12 cellular contexts compared by ENCODE assay signal in the genomic region with DNA sequence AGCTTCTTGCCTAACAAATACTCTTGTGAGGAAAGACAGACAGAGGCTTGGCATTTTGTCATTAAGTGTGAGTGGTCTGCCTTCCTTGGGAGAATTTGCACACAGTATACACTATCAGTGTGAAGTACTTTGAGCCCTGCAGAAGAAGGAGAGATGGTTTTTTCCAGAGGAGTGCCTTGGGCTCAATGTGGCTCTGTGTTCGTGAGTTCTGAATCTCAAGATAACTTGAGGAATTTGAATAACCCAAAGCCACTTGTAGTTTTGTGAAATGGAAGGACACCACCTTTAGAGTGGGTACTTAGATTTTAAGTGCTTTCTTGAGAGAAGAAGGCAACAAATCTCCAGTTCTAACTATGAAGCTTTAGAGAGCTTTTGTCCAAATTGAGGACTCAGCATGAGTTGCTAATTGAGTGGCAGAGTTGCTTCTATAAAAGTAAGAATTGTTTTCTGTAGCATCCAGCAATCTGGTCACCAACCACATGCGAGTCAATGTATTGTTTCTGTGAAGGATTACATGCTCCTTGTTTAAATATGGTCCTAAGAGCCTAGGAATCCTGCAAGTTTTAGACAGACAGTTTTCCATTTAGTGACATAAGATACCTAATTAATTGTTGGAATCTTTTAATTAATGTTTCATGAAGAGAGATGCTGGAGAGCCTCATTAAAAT.
DNase-seq lines count a peak whose midpoint lies in the region; ATAC-seq, FAIRE-seq and TF ChIP-seq lines count a peak whose summit lies in the region.
"Had no signal": no experiment of that assay in that cellular context is flagged by ENCODE, and none has a peak within 500 bp of the region (broad histone marks: within the 10 kb centered on the region; RNA-seq: fewer than 3 reads in every experiment).

No MANE protein-coding gene starts in this region.

- peak overlapping the region; percentile 76 for H3K4me2 ChIP-seq in osteoblast (ENCODE audit: insufficient read depth, low read length)

- H3K36me3 ChIP-seq in osteoblast (ENCODE audit: insufficient read depth, low read length) = no peaks in the 10 kb centered on the region

- H3K9me3 Mint-ChIP-seq in endothelial cell (ENCODE audit: unreplicated experiment) = no peaks in the 10 kb centered on the region
- H3K9me3 Mint-ChIP-seq: CD8-positive, alpha-beta T cell; T-cell had no signal

- DNase-seq in GM12892 (ENCODE audit: insufficient read length) = no peak
- peak; percentile 36 for DNase-seq in OCI-M1 (lab: John Stamatoyannopoulos, UW)
- peak; percentile 16 to 43 for DNase-seq in cardiac fibroblast (ENCODE audit: low read depth in 2 of 2)
- no peak for DNase-seq in osteoblast (ENCODE audit: insufficient read length, low spot score, missing footprints)
- DNase-seq in anterior cingulate cortex (lab: John Stamatoyannopoulos, UW) = no peak
- DNase-seq in endothelial cell (ENCODE audit: low spot score) = no peak
- DNase-seq in cerebellar nuclear complex (lab: John Stamatoyannopoulos, UW) = no peak
- DNase-seq: CD8-positive, alpha-beta T cell; effector memory CD4-positive, alpha-beta T cell; NCI-H2029 treated with DMSO at 0.1 percent for 48 hours; T-cell had no signal

- ATAC-seq in GM18909 (IDR thresholded peaks at IDR 0.05; ENCODE audit: poor library complexity, unreplicated experiment) = no peak
- ATAC-seq: CD8-positive, alpha-beta T cell; T-cell had no signal

- FAIRE-seq in GM12892 (lab: Jason Lieb, UNC) = peak; percentile 48

- no peaks in the 10 kb centered on the region for H3K9me3 ChIP-seq in osteoblast (ENCODE audit: low read depth, low read length)

- peaks cover 15% of the 10 kb centered on the region for H3K79me2 ChIP-seq in osteoblast (ENCODE audit: insufficient read depth, low read length)

- TF ChIP-seq CTCF in cardiac fibroblast (IDR thresholded peaks at IDR 0.05; ENCODE audit: low read depth, low read length) (no peak), osteoblast (IDR thresholded peaks at IDR 0.05; ENCODE audit: extremely low read depth, low read depth, low read length) (no peak), endothelial cell (IDR thresholded peaks at IDR 0.05; ENCODE audit: unreplicated experiment) (no peak)

- peaks cover 44% of the 10 kb centered on the region for H3K4me1 Mint-ChIP-seq in endothelial cell (ENCODE audit: unreplicated experiment)

- no peak overlapping the region for H3K4me3 Mint-ChIP-seq in endothelial cell (ENCODE audit: unreplicated experiment)
- H3K4me3 Mint-ChIP-seq: CD8-positive, alpha-beta T cell had no signal

- H3K4me1 ChIP-seq in osteoblast (ENCODE audit: insufficient read depth, low read length) = peaks cover 72% of the 10 kb centered on the region

- H3K36me3 Mint-ChIP-seq in endothelial cell (ENCODE audit: low read depth, unreplicated experiment) = peaks cover 2% of the 10 kb centered on the region

- no peak for TF ChIP-seq POLR2A in GM12892 (IDR thresholded peaks at IDR 0.05; ENCODE audit: low read depth, low read length)

- peak overlapping the region; percentile 87 for H3K27ac ChIP-seq in osteoblast (ENCODE audit: low read depth, low read length)

- H4K20me1 ChIP-seq in osteoblast (ENCODE audit: insufficient read depth, low read length) = no peaks in the 10 kb centered on the region

- no peak overlapping the region for H2AFZ ChIP-seq in osteoblast (ENCODE audit: low read length)

- H3K27ac Mint-ChIP-seq in endothelial cell (ENCODE audit: unreplicated experiment) = no peak overlapping the region
- H3K27ac Mint-ChIP-seq: CD8-positive, alpha-beta T cell; T-cell had no signal

- H3K4me3 ChIP-seq in cardiac fibroblast (replicated peaks in 1 of 2; ENCODE audit: low read depth in 2 of 2, low read length in 2 of 2) (no peak overlapping the region), osteoblast (ENCODE audit: insufficient read depth, low read length) (no peak overlapping the region)

- H3K27me3 Mint-ChIP-seq in endothelial cell (ENCODE audit: unreplicated experiment) = peaks cover 3% of the 10 kb centered on the region
- H3K27me3 Mint-ChIP-seq: T-cell had no signal

- H3K27me3 ChIP-seq in osteoblast (ENCODE audit: insufficient read depth, low read length) = no peaks in the 10 kb centered on the region

Comparison
In these comparisons a context has a peak if more than half of its experiments do, and no peak if none do; other contexts are left out.
1. DNase-seq: peak in OCI-M1 (single experiment) and cardiac fibroblast (2 of 2); none in GM12892 (single experiment), osteoblast (single experiment), anterior cingulate cortex (0 of 58), endothelial cell (single experiment) and cerebellar nuclear complex (0 of 2).